12 cellular contexts compared by ENCODE assay signal in genomic region chr17:21296097-21297025, GRCh38. TPM values are rescaled to one million over a fixed set of nuclear protein-coding genes. Genes with fewer than 3 reads are reported as not detected.
DNase-seq lines count a peak whose midpoint lies in the region; ATAC-seq, FAIRE-seq and TF ChIP-seq lines count a peak whose summit lies in the region.
"Had no signal": no experiment of that assay in that cellular context is flagged by ENCODE, and none has a peak within 500 bp of the region (broad histone marks: within the 10 kb centered on the region; RNA-seq: fewer than 3 reads in every experiment).

No MANE protein-coding gene starts in this region.

- H2AFZ ChIP-seq in HepG2 (ENCODE audit: low read length) = no peak overlapping the region

- CTCF ChIA-PET in HepG2 (lab: Yijun Ruan, JAX; ENCODE audit: low intra/inter-chr PET ratio, low total read pairs) = no interaction called here

- H3K4me3 ChIP-seq in adipocyte (ENCODE audit: low read length) = no peak overlapping the region
- H3K4me3 ChIP-seq in HepG2 (replicated peaks in 1 of 3; ENCODE audit: insufficient read depth in 1 of 3, low read depth in 2 of 3, low read length in 3 of 3) = no peak overlapping the region
- H3K4me3 ChIP-seq in foreskin fibroblast (ENCODE audit: low read depth in 1 of 2, low read length in 2 of 2) = no peak overlapping the region
- H3K4me3 ChIP-seq: tibial nerve had no signal

- WGBS in HepG2 (ENCODE audit: low lambda C conversion rate) = 60% methylated on average over 21 of the region's 22 CpGs

- no TSS peak for BruUV-seq in HepG2 (replicated peaks; lab: Mats Ljungman, UMichigan)

- in situ Hi-C loops in HepG2 (cut with HindIII; ENCODE audit: extremely low pct_ligation_motif_present, low pct_unique_long_range_greater_than_20kb) = no loop called here

- H3K27me3 ChIP-seq in adipocyte (replicated peaks; ENCODE audit: control insufficient read depth, insufficient read depth, low read length) (no peaks in the 10 kb centered on the region), HepG2 (ENCODE audit: control insufficient read depth in 1 of 2, insufficient read depth in 2 of 2, low read length in 2 of 2) (no peaks in the 10 kb centered on the region)
- H3K27me3 ChIP-seq: tibial nerve had no signal

- H4K20me1 ChIP-seq in HepG2 (ENCODE audit: insufficient read depth, low read length) = peaks cover 54% of the 10 kb centered on the region; the same call in 1 of the 2 replicates

- no peak for TF ChIP-seq POLR2A in HepG2 (IDR thresholded peaks at IDR 0.05; ENCODE audit: insufficient read depth in 1 of 2, low read depth in 2 of 2, low read length in 2 of 2)

- H3K9ac ChIP-seq in adipocyte (ENCODE audit: low read length) = peak overlapping the region; percentile 18
- H3K9ac ChIP-seq in HepG2 (ENCODE audit: insufficient read depth, low read depth, low read length) = no peak overlapping the region

- intact Hi-C loops in Right ventricle myocardium inferior (cut with DNase I) = no loop called here
- intact Hi-C loops in cardiac septum (cut with DNase I) = no loop called here
- intact Hi-C loops in HepG2 (cut with micrococcal nuclease; ENCODE audit: unreplicated experiment) = no loop called here

- ATAC-seq in Right ventricle myocardium inferior = peak; percentile 42
- ATAC-seq in HepG2 = no peak
- ATAC-seq in HG03280 (IDR thresholded peaks at IDR 0.05; ENCODE audit: unreplicated experiment) = no peak

- H3K4me1 ChIP-seq in adipocyte (ENCODE audit: control insufficient read depth, insufficient read depth, low read length) = peaks cover 8% of the 10 kb centered on the region
- no peaks in the 10 kb centered on the region for H3K4me1 ChIP-seq in HepG2 (ENCODE audit: insufficient read depth, low read length)

- POLR2A ChIA-PET in HepG2 (lab: Yijun Ruan, JAX) = no interaction called here

- FAIRE-seq in HepG2 (lab: Jason Lieb, UNC) (no peak), urothelium cell line (lab: Jason Lieb, UNC) (peak; percentile 20)

- H3K79me2 ChIP-seq in HepG2 (ENCODE audit: insufficient read depth, low read length) = peaks cover 50% of the 10 kb centered on the region

- no peak overlapping the region for H3K27ac ChIP-seq in HepG2 (ENCODE audit: extremely low read length, insufficient read depth, low read length)
- H3K27ac ChIP-seq: tibial nerve had no signal

- TF ChIP-seq CTCF in HepG2 (CRISPR knock-in tag; IDR thresholded peaks at IDR 0.05) (no peak), foreskin fibroblast (IDR thresholded peaks at IDR 0.05; ENCODE audit: low read depth, low read length) (no peak)

- no peak for TF ChIP-seq RAD21 in HepG2 (CRISPR knock-in tag; IDR thresholded peaks at IDR 0.05)

- no peak overlapping the region for H3K4me2 ChIP-seq in HepG2 (ENCODE audit: low read depth, low read length)

- no peak for DNase-seq in Right ventricle myocardium inferior (ENCODE audit: missing footprints)
- DNase-seq in cardiac septum (ENCODE audit: low spot score) = no peak
- no peak for DNase-seq in adipocyte (ENCODE audit: low read depth)
- no peak for DNase-seq in HepG2 (ENCODE audit: low spot score)
- DNase-seq in urothelium cell line (ENCODE audit: low spot score) = no peak
- no peak for DNase-seq in activated CD4-positive, alpha-beta T cell treated with anti-CD3 and anti-CD28 coated beads for 48 hours
- no peak for DNase-seq in foreskin fibroblast
- DNase-seq: midbrain, NCI-H1048, T-helper 1 cell had no signal

- no peaks in the 10 kb centered on the region for H3K9me3 ChIP-seq in adipocyte (ENCODE audit: control insufficient read depth, low read length)
- no peaks in the 10 kb centered on the region for H3K9me3 ChIP-seq in HepG2 (ENCODE audit: low read length)
- H3K9me3 ChIP-seq: tibial nerve had no signal

- H3K36me3 ChIP-seq in adipocyte (ENCODE audit: control insufficient read depth, insufficient read depth, low read length, severe bottlenecking) = peaks cover 49% of the 10 kb centered on the region
- peaks cover 23 to 63% of the 10 kb centered on the region in 2 experiments for H3K36me3 ChIP-seq in HepG2 (replicated peaks in 1 of 2; ENCODE audit: control insufficient read depth in 1 of 2, insufficient read depth in 2 of 2, low read length in 2 of 2)

- no peak for TF ChIP-seq EP300 in HepG2 (IDR thresholded peaks at IDR 0.05; ENCODE audit: low read depth in 2 of 2, low read length in 2 of 2)
- TF ChIP-seq EP300 in HepG2 (CRISPR knock-in tag; IDR thresholded peaks at IDR 0.05; ENCODE audit: borderline replicate concordance) = no peak

TF ChIP-seq in HepG2, 621 proteins besides CTCF, POLR2A, EP300 and RAD21:
- no peak for TF ChIP-seq ZNF552 (CRISPR knock-in tag; IDR thresholded peaks at IDR 0.05; ENCODE audit: borderline replicate concordance)
- TF ChIP-seq ZMYM3 (CRISPR knock-in tag; IDR thresholded peaks at IDR 0.05) = peak; percentile 55
- TF ChIP-seq ZNF768 (CRISPR knock-in tag; IDR thresholded peaks at IDR 0.05) = peak; percentile 98
- TF ChIP-seq CREB1 (IDR thresholded peaks at IDR 0.05) = no peak
- no peak for TF ChIP-seq CREB1 (CRISPR knock-in tag; IDR thresholded peaks at IDR 0.05)
- TF ChIP-seq ADNP (CRISPR knock-in tag; IDR thresholded peaks at IDR 0.05) = 0 out of 2 replicates have a peak, but pooled peaks have one; percentile 14
- peak; percentile 43 for TF ChIP-seq AGO2 (optimal IDR thresholded peaks at IDR 0.05; ENCODE audit: low read depth, low read length)

RNA-seq across cellular contexts. Expression of gene MAP2K3, which starts 11.8 kb away (rescaled TPM):
- total RNA-seq in Right ventricle myocardium inferior (37.7 TPM), cardiac septum (70.5 TPM), HepG2 (2016; rRNA removed; fragmentation: Illumina TruSeq; extraction: Trizol) (20.5 and 39.8 TPM in 2 replicates)
- total RNA-seq in HepG2 (2016; cell fraction: cytosol; rRNA removed; fragmentation: Illumina TruSeq; extraction: Trizol; ENCODE audit: low read depth) = 7.7 and 8.7 TPM in 2 replicates
- 18.3 and 35.2 TPM in 2 replicates for total RNA-seq in HepG2 (2016; cell fraction: insoluble cytoplasmic fraction; rRNA removed; fragmentation: Illumina TruSeq; extraction: Trizol)
- 33.7 and 35.8 TPM in 2 replicates for total RNA-seq in HepG2 (2016; cell fraction: membrane; rRNA removed; fragmentation: Illumina TruSeq; extraction: Trizol)
- 32.1 and 34.9 TPM in 2 replicates for total RNA-seq in HepG2 (2016; cell fraction: nucleus; rRNA removed; fragmentation: Illumina TruSeq; extraction: Trizol)
- polyA plus RNA-seq in HepG2 (2011; rRNA removed) = 27.4 and 31.9 TPM in 2 replicates
- polyA plus RNA-seq in HepG2 (2011; cell fraction: cytosol; rRNA removed) = 31.3 and 32.8 TPM in 2 replicates
- 53.3 and 53.4 TPM in 2 replicates for polyA plus RNA-seq in HepG2 (2011; cell fraction: nucleus; rRNA removed)
- 39.9 and 42.2 TPM in 2 replicates for polyA plus RNA-seq in HepG2 (2012)
- polyA plus RNA-seq in HepG2 (2016; cell fraction: cytosol; fragmentation: Illumina TruSeq; extraction: Trizol; ENCODE audit: low read depth) = 14.1 and 15.9 TPM in 2 replicates
- 67.2 and 88.4 TPM in 2 replicates for polyA plus RNA-seq in HepG2 (2016; cell fraction: insoluble cytoplasmic fraction; fragmentation: Illumina TruSeq; extraction: Trizol; ENCODE audit: low read depth)
- 51.1 and 52.5 TPM in 2 replicates for polyA plus RNA-seq in HepG2 (2016; cell fraction: membrane; fragmentation: Illumina TruSeq; extraction: Trizol; ENCODE audit: low read depth)
- 86.9 and 97.6 TPM in 2 replicates for polyA plus RNA-seq in HepG2 (2016; cell fraction: nucleus; fragmentation: Illumina TruSeq; extraction: Trizol; ENCODE audit: insufficient read depth, low read depth)
- polyA minus RNA-seq in HepG2 (2011; rRNA and poly(A)+ RNA removed; ENCODE audit: low replicate concordance) = 26.9 and 40.6 TPM in 2 replicates
- polyA minus RNA-seq in HepG2 (2011; cell fraction: cytosol; rRNA and poly(A)+ RNA removed) = 19.3 and 21.4 TPM in 2 replicates
- 16.0 and 18.3 TPM in 2 replicates for polyA minus RNA-seq in HepG2 (2011; cell fraction: nucleus; rRNA and poly(A)+ RNA removed)

RNA-seq across cellular contexts. Expression of gene NATD1, which starts 43.2 kb away (rescaled TPM):
- total RNA-seq in Right ventricle myocardium inferior (21.4 TPM), cardiac septum (14.4 TPM), HepG2 (2016; rRNA removed; fragmentation: Illumina TruSeq; extraction: Trizol) (0.31 and 0.45 TPM in 2 replicates)
- total RNA-seq in HepG2 (2016; cell fraction: cytosol; rRNA removed; fragmentation: Illumina TruSeq; extraction: Trizol; ENCODE audit: low read depth) = 0.18 and 0.30 TPM in 2 replicates
- 0.28 and 0.43 TPM in 2 replicates for total RNA-seq in HepG2 (2016; cell fraction: insoluble cytoplasmic fraction; rRNA removed; fragmentation: Illumina TruSeq; extraction: Trizol)
- total RNA-seq in HepG2 (2016; cell fraction: membrane; rRNA removed; fragmentation: Illumina TruSeq; extraction: Trizol) = 0.38 and 0.43 TPM in 2 replicates
- total RNA-seq in HepG2 (2016; cell fraction: nucleus; rRNA removed; fragmentation: Illumina TruSeq; extraction: Trizol) = 0.34 and 0.44 TPM in 2 replicates
- 2.3 and 2.9 TPM in 2 replicates for polyA plus RNA-seq in HepG2 (2011; rRNA removed)
- polyA plus RNA-seq in HepG2 (2011; cell fraction: cytosol; rRNA removed) = 2.2 and 2.3 TPM in 2 replicates
- polyA plus RNA-seq in HepG2 (2011; cell fraction: nucleus; rRNA removed) = 2.5 and 3.4 TPM in 2 replicates
- polyA plus RNA-seq in HepG2 (2012) = 2.2 and 3.4 TPM in 2 replicates
- polyA plus RNA-seq in HepG2 (2016; cell fraction: cytosol; fragmentation: Illumina TruSeq; extraction: Trizol; ENCODE audit: low read depth) = 0.19 and 0.27 TPM in 2 replicates
- 0.74 and 0.80 TPM in 2 replicates for polyA plus RNA-seq in HepG2 (2016; cell fraction: insoluble cytoplasmic fraction; fragmentation: Illumina TruSeq; extraction: Trizol; ENCODE audit: low read depth)
- 0.39 and 0.44 TPM in 2 replicates for polyA plus RNA-seq in HepG2 (2016; cell fraction: membrane; fragmentation: Illumina TruSeq; extraction: Trizol; ENCODE audit: low read depth)
- polyA plus RNA-seq in HepG2 (2016; cell fraction: nucleus; fragmentation: Illumina TruSeq; extraction: Trizol; ENCODE audit: insufficient read depth, low read depth) = 1.1 TPM in 2 replicates
- polyA minus RNA-seq in HepG2 (2011; rRNA and poly(A)+ RNA removed; ENCODE audit: low replicate concordance) = 2.3 and 4.5 TPM in 2 replicates
- polyA minus RNA-seq in HepG2 (2011; cell fraction: cytosol; rRNA and poly(A)+ RNA removed) = 1.8 and 2.8 TPM in 2 replicates
- 1.5 and 2.9 TPM in 2 replicates for polyA minus RNA-seq in HepG2 (2011; cell fraction: nucleus; rRNA and poly(A)+ RNA removed)

Comparison
In these comparisons a context has a peak if more than half of its experiments do, and no peak if none do; other contexts are left out.
1. RNA of gene NATD1, which starts 43.2 kb away (total RNA-seq): 21.4 TPM in Right ventricle myocardium inferior (single experiment) and 14.4 TPM in cardiac septum (single experiment); 0.18 to 0.45 TPM in HepG2; every median in the first group is over 10 times any median in the second.